In the genomic region with DNA sequence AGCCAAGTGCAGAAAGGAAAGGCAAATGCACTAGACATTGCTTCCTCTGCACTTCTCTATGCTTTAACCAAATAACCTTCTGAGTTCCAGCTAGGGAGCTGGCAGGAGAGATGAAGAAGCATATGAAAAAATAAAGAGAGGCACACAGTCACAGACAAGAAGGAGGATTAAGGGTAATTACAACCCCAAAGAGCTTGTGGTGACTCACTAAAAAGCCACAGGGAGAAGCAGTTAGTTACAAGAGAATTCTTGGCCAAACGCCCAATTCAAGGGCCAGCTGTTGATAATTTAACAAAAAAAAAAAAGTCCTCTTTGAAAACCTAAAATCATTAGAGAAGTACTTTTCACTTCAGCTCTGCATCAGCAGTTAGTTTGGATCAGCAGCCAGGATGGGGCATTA, we compare ENCODE assay signal across 8 cellular contexts.
DNase-seq lines count a peak whose midpoint lies in the region; ATAC-seq and TF ChIP-seq lines count a peak whose summit lies in the region.
"Had no signal": no experiment of that assay in that cellular context is flagged by ENCODE, and none has a peak within 500 bp of the region (broad histone marks: within the 10 kb centered on the region; RNA-seq: fewer than 3 reads in every experiment).

No MANE protein-coding gene starts in this region.

- no peak overlapping the region for H3K4me3 Mint-ChIP-seq in HFFc6
- H3K4me3 Mint-ChIP-seq in activated CD4-positive, alpha-beta T cell treated with anti-CD3 and anti-CD28 coated beads, Interleukin-2, amount 10 ng/mL, durations not matched to agents 24 days and 14 days: no peak overlapping the region

- H3K27me3 Mint-ChIP-seq in HFFc6 (ENCODE audit: insufficient read depth): no peaks in the 10 kb centered on the region
- no peaks in the 10 kb centered on the region for H3K27me3 Mint-ChIP-seq in activated CD4-positive, alpha-beta T cell treated with anti-CD3 and anti-CD28 coated beads, Interleukin-2, amount 10 ng/mL, durations not matched to agents 24 days and 14 days

- H3K4me3 ChIP-seq in cardiac fibroblast (replicated peaks in 1 of 2; ENCODE audit: low read depth in 2 of 2, low read length in 2 of 2): no peak overlapping the region
- H3K4me3 ChIP-seq in skeletal muscle cell (ENCODE audit: low read depth, low read length): no peak overlapping the region
- H3K4me3 ChIP-seq: Peyer's patch had no signal

- H3K27ac Mint-ChIP-seq in HFFc6: no peak overlapping the region
- H3K27ac Mint-ChIP-seq in activated CD4-positive, alpha-beta T cell treated with anti-CD3 and anti-CD28 coated beads, Interleukin-2, amount 10 ng/mL, durations not matched to agents 24 days and 14 days: no peak overlapping the region

- TF ChIP-seq CTCF in HFFc6 (IDR thresholded peaks at IDR 0.05) (no peak), cardiac fibroblast (IDR thresholded peaks at IDR 0.05; ENCODE audit: low read depth, low read length) (no peak)

- intact Hi-C loops in activated CD4-positive, alpha-beta T cell treated with anti-CD3 and anti-CD28 coated beads, Interleukin-2, amount 10 ng/mL, durations not matched to agents 24 days and 14 days (cut with micrococcal nuclease): no loop called here

- DNase-seq in HFFc6: peak; percentile 63
- DNase-seq in NCI-H345 (lab: John Stamatoyannopoulos, UW): peak; percentile 78
- DNase-seq in cardiac fibroblast (ENCODE audit: low read depth in 2 of 2): peak; percentile 39 to 55
- DNase-seq in skeletal muscle cell (ENCODE audit: low read depth): peak; percentile 20
- DNase-seq in activated CD4-positive, alpha-beta T cell treated with anti-CD3 and anti-CD28 coated beads, Interleukin-2, amount 10 ng/mL, durations not matched to agents 24 days and 14 days: no peak
- no peak for DNase-seq in HuH-7 (ENCODE audit: low spot score)
- DNase-seq: Peyer's patch had no signal

- no peak for ATAC-seq in HG03159 (IDR thresholded peaks at IDR 0.05; ENCODE audit: unreplicated experiment)

- no peaks in the 10 kb centered on the region for H3K36me3 Mint-ChIP-seq in HFFc6 (ENCODE audit: low read depth)
- no peaks in the 10 kb centered on the region for H3K36me3 Mint-ChIP-seq in activated CD4-positive, alpha-beta T cell treated with anti-CD3 and anti-CD28 coated beads, Interleukin-2, amount 10 ng/mL, durations not matched to agents 24 days and 14 days (ENCODE audit: low read depth)

- peaks cover 8% of the 10 kb centered on the region for H3K4me1 Mint-ChIP-seq in HFFc6 (ENCODE audit: low read depth)
- no peaks in the 10 kb centered on the region for H3K4me1 Mint-ChIP-seq in activated CD4-positive, alpha-beta T cell treated with anti-CD3 and anti-CD28 coated beads, Interleukin-2, amount 10 ng/mL, durations not matched to agents 24 days and 14 days

- no peaks in the 10 kb centered on the region for H3K9me3 Mint-ChIP-seq in HFFc6
- H3K9me3 Mint-ChIP-seq in activated CD4-positive, alpha-beta T cell treated with anti-CD3 and anti-CD28 coated beads, Interleukin-2, amount 10 ng/mL, durations not matched to agents 24 days and 14 days: no peaks in the 10 kb centered on the region

Comparison
In these comparisons a context has a peak if more than half of its experiments do, and no peak if none do; other contexts are left out.
1. DNase-seq: peak in HFFc6 (single experiment), NCI-H345 (single experiment), cardiac fibroblast (2 of 2) and skeletal muscle cell (single experiment); none in activated CD4-positive, alpha-beta T cell treated with anti-CD3 and anti-CD28 coated beads, Interleukin-2, amount 10 ng/mL, durations not matched to agents 24 days and 14 days (single experiment) and HuH-7 (single experiment).